8 cellular contexts compared by ENCODE assay signal in the genomic region with DNA sequence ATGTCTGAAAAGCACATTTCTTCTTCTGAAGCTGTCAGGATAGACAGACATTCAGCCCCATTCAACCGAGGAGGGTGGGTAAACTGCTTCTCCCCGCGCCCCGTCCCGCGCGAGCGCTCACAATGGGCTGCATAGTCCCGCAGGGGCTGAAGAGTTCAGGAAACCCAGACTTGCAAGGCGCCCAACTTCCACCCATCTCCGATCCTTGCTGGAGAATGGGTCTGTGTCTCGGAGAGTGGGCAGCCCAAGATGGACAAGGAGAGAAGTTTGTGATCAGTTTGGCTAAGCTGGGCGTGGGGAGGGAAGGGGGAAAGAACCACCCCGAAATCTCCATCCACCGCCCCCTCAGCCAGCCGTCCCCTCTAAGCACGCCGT. TPM values are rescaled to one million over a fixed set of nuclear protein-coding genes. Genes with fewer than 3 reads are reported as not detected.
DNase-seq lines count a peak whose midpoint lies in the region; ATAC-seq, FAIRE-seq and TF ChIP-seq lines count a peak whose summit lies in the region.

No MANE protein-coding gene starts in this region.

- FAIRE-seq in D721Med (lab: Jason Lieb, UNC), result no peak

- H3K36me3 ChIP-seq in cardiac muscle cell, result no peaks in the 10 kb centered on the region

- peak; percentile 20 for DNase-seq in GM13976 (ENCODE audit: low spot score)
- DNase-seq in cardiac muscle cell (ENCODE audit: low read depth in 1 of 2, low spot score in 1 of 2), result peak; percentile 24 to 38
- DNase-seq in pons (ENCODE audit: low spot score), result peak; percentile 33
- no peak for DNase-seq in D721Med (ENCODE audit: insufficient read length, low spot score)
- no peak for DNase-seq in amniotic stem cell (lab: John Stamatoyannopoulos, UW)

- H3K9me3 Mint-ChIP-seq in activated naive CD8-positive, alpha-beta T cell (ENCODE audit: low read depth), result no peaks in the 10 kb centered on the region

- H3K27ac ChIP-seq in cardiac muscle cell, result peak overlapping the region; percentile 78

- H3K27me3 ChIP-seq in cardiac muscle cell, result no peaks in the 10 kb centered on the region

- peaks cover 22% of the 10 kb centered on the region for H3K4me1 ChIP-seq in cardiac muscle cell (ENCODE audit: low read depth)

- no peaks in the 10 kb centered on the region for H3K36me3 Mint-ChIP-seq in activated naive CD8-positive, alpha-beta T cell

- in situ Hi-C loops in GM13976 (cut with MboI; ENCODE audit: low sequenced_read_pairs, unreplicated experiment), result no loop called here

- peak overlapping the region; percentile 74 for H3K4me3 ChIP-seq in cardiac muscle cell

- ATAC-seq in HG03432 (IDR thresholded peaks at IDR 0.05; ENCODE audit: unreplicated experiment) (peak; percentile 10), GM18873 (IDR thresholded peaks at IDR 0.05; ENCODE audit: low FRiP score, unreplicated experiment) (no peak)

- H3K4me3 Mint-ChIP-seq in activated naive CD8-positive, alpha-beta T cell, result peak overlapping the region; percentile 97

- H3K27me3 Mint-ChIP-seq in activated naive CD8-positive, alpha-beta T cell, result peaks cover 23% of the 10 kb centered on the region

- H3K4me1 Mint-ChIP-seq in activated naive CD8-positive, alpha-beta T cell (ENCODE audit: low read depth), result peaks cover 21% of the 10 kb centered on the region

- no peak overlapping the region for H3K27ac Mint-ChIP-seq in activated naive CD8-positive, alpha-beta T cell

- no peaks in the 10 kb centered on the region for H3K9me3 ChIP-seq in cardiac muscle cell (ENCODE audit: low read depth)

- TF ChIP-seq CTCF in GM13976 (IDR thresholded peaks at IDR 0.05; ENCODE audit: borderline replicate concordance, control extremely low read depth, extremely low read depth, insufficient read depth, missing control alignments), result no peak
- no peak for TF ChIP-seq CTCF in cardiac muscle cell (IDR thresholded peaks at IDR 0.05; ENCODE audit: low read depth, low read length)
- no peak for TF ChIP-seq CTCF in D721Med (IDR thresholded peaks at IDR 0.05; ENCODE audit: insufficient read depth, missing control alignments)

RNA-seq across cellular contexts. Expression of a gene that starts 0.7 kb away (rescaled TPM):
- 25.0 and 42.1 TPM in 2 replicates for total RNA-seq in cardiac muscle cell
- 31.3 and 32.6 TPM in 2 replicates for polyA plus RNA-seq in cardiac muscle cell

Comparison
In these comparisons a context has a peak if more than half of its experiments do, and no peak if none do; other contexts are left out.
1. DNase-seq: peak in GM13976 (single experiment), cardiac muscle cell (2 of 2) and pons (single experiment); none in D721Med (single experiment) and amniotic stem cell (single experiment).